In genomic region chr11:78417888-78418583, GRCh38 we compare ENCODE assay signal across 8 cellular contexts. TPM values are rescaled to one million over a fixed set of nuclear protein-coding genes. Genes with fewer than 3 reads are reported as not detected.
DNase-seq lines count a peak whose midpoint lies in the region; ATAC-seq lines count a peak whose summit lies in the region.

No MANE protein-coding gene starts in this region.

- peak; percentile 42 for ATAC-seq in HG02981 (IDR thresholded peaks at IDR 0.05; ENCODE audit: unreplicated experiment)
- ATAC-seq in activated CD4-positive, CD25-positive, alpha-beta regulatory T cell treated with anti-CD3 and anti-CD28 coated beads, Interleukin-2, amount 50 U/mL, for 24 hours = peak; percentile 66 to 73

- peak; percentile 67 for DNase-seq in SIG-M5 treated with dmso at 0.1 percent for 504 hours (lab: John Stamatoyannopoulos, UW; ENCODE audit: unreplicated experiment)
- no peak for DNase-seq in SIG-M5 (lab: John Stamatoyannopoulos, UW)
- DNase-seq in NCI-H2171 treated with DMSO at 0.1 percent for 48 hours (lab: John Stamatoyannopoulos, UW) = peak; percentile 85
- peak; percentile 87 for DNase-seq in cerebellum (ENCODE audit: low spot score)
- DNase-seq in kidney tubule cell (ENCODE audit: low spot score) = peak; percentile 88
- DNase-seq in stimulated activated CD4-positive, alpha-beta T cell treated with anti-CD3 and anti-CD28 coated beads, Interleukin-1b, Interleukin-23, amount 100 ng/mL, for 1 hour (ENCODE audit: low read depth in 2 of 2) = peak; percentile 30 to 50

RNA-seq across cellular contexts. Expression of gene GAB2, which starts 0.4 kb away (rescaled TPM):
- total RNA-seq in cerebellum = 16.7 TPM
